ENCODE assay signal across 8 cellular contexts in the genomic region with DNA sequence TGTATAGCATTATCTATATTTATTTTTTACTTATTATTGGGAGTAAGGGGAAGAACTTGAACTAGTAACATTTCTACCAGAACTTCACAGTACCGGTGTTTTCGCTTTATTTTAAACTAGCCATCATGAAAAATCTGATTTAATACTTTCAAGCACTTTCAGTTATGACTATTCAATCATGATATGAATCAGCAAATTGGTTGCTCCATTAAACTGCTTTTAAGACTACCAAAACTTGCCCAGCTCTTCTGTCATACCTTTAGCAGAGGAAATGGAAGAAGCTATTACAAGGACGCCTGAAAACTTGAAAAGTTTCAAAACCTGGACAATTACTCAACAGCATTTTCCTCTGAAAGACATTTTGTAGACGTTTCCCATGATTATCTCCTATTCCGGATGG. TPM values are rescaled to one million over a fixed set of nuclear protein-coding genes. Genes with fewer than 3 reads are reported as not detected.
DNase-seq lines count a peak whose midpoint lies in the region; ATAC-seq and TF ChIP-seq lines count a peak whose summit lies in the region.

No MANE protein-coding gene starts in this region.

- no peak for ATAC-seq in naive thymus-derived CD8-positive, alpha-beta T cell
- no peak for ATAC-seq in mucosa of descending colon

- POLR2A ChIA-PET in naive thymus-derived CD8-positive, alpha-beta T cell (lab: Charles Lee), result no interaction called here

- no peaks in the 10 kb centered on the region for H3K9me3 ChIP-seq in mucosa of descending colon

- H3K27me3 ChIP-seq in brain microvascular endothelial cell (replicated peaks), result no peaks in the 10 kb centered on the region

- H3K27ac Mint-ChIP-seq in naive thymus-derived CD8-positive, alpha-beta T cell, result peak overlapping the region in 9 of 10 donors; percentile 18 to 92 (median 79)

- H3K4me1 Mint-ChIP-seq in naive thymus-derived CD8-positive, alpha-beta T cell, result peaks cover 9 to 66% (median 16%) of the 10 kb centered on the region in 4 donors

- H3K4me3 ChIP-seq in AG10803 (ENCODE audit: low read length), result peak overlapping the region; percentile 78
- H3K4me3 ChIP-seq in HFF-Myc (replicated peaks; ENCODE audit: low read depth, low read length), result peak overlapping the region; percentile 60
- peak overlapping the region; percentile 77 for H3K4me3 ChIP-seq in brain microvascular endothelial cell (ENCODE audit: low read depth, low read length)
- no peak overlapping the region for H3K4me3 ChIP-seq in mucosa of descending colon

- peak overlapping the region; percentile 46 to 86 (median 76) for H3K4me3 Mint-ChIP-seq in naive thymus-derived CD8-positive, alpha-beta T cell

- intact Hi-C loops in mucosa of descending colon (cut with DNase I, micrococcal nuclease), result no loop called here

- TF ChIP-seq CTCF in AG10803 (conservative IDR thresholded peaks at IDR 0.05; ENCODE audit: low read length) (no peak), HFF-Myc (IDR thresholded peaks at IDR 0.05; ENCODE audit: low read depth, low read length, missing control alignments) (no peak), brain microvascular endothelial cell (IDR thresholded peaks at IDR 0.05; ENCODE audit: low read depth, low read length, missing control alignments) (no peak), mucosa of descending colon (IDR thresholded peaks at IDR 0.05) (no peak)

- H3K27me3 Mint-ChIP-seq in naive thymus-derived CD8-positive, alpha-beta T cell, result no peaks in the 10 kb centered on the region

- H3K36me3 ChIP-seq in brain microvascular endothelial cell (replicated peaks) (no peaks in the 10 kb centered on the region), mucosa of descending colon (ENCODE audit: low read depth) (no peaks in the 10 kb centered on the region)

- H3K27ac ChIP-seq in brain microvascular endothelial cell, result no peak overlapping the region

- DNase-seq in AG10803 (ENCODE audit: low read depth) (no peak), HFF-Myc (ENCODE audit: extremely low read depth, low read depth) (no peak), brain microvascular endothelial cell (no peak), COLO668 (lab: John Stamatoyannopoulos, UW; ENCODE audit: unreplicated experiment) (no peak), mucosa of descending colon (no peak), cerebellar cortex (ENCODE audit: low spot score) (no peak)
- DNase-seq in naive thymus-derived CD8-positive, alpha-beta T cell, result no peak
- DNase-seq in stimulated activated CD4-positive, alpha-beta T cell treated with anti-CD3 and anti-CD28 coated beads, Interleukin-2, amount 100 ng/mL, for 48 hours, result no peak

- no peaks in the 10 kb centered on the region for H3K9me3 Mint-ChIP-seq in naive thymus-derived CD8-positive, alpha-beta T cell

- no peaks in the 10 kb centered on the region for H3K36me3 Mint-ChIP-seq in naive thymus-derived CD8-positive, alpha-beta T cell

- in situ Hi-C loops in brain microvascular endothelial cell (cut with HindIII; ENCODE audit: low pct_ligation_motif_present, low sequenced_read_pairs), result no loop called here

- peaks cover 4% of the 10 kb centered on the region for H3K4me1 ChIP-seq in mucosa of descending colon (ENCODE audit: low read depth)

RNA-seq across cellular contexts. Expression of gene JAZF1, which starts 2.1 kb away (rescaled TPM):
- total RNA-seq in naive thymus-derived CD8-positive, alpha-beta T cell, result 1 to 10 TPM; 3.6 to 4.3 TPM
- polyA plus RNA-seq in naive thymus-derived CD8-positive, alpha-beta T cell, result 1 to 10 TPM; 1.4 to 8.6 (median 2.1) TPM
- 10 to 100 TPM in 1 of 3 donors, 1 to 10 TPM in 2; 4.9 to 68.4 (median 6.4) TPM for total RNA-seq in mucosa of descending colon
